8 cellular contexts compared by ENCODE assay signal in genomic region chr3:48222616-48223513, GRCh38. TPM values are rescaled to one million over a fixed set of nuclear protein-coding genes. Genes with fewer than 3 reads are reported as not detected.
DNase-seq lines count a peak whose midpoint lies in the region; ATAC-seq, FAIRE-seq and TF ChIP-seq lines count a peak whose summit lies in the region.

CAMP (plus strand) TSS chr3:48223495; CDS start chr3:48223512, 17 bp downstream.

- TF ChIP-seq EP300 in H1 (IDR thresholded peaks at IDR 0.05; ENCODE audit: borderline replicate concordance in 1 of 2, low read depth in 2 of 2, low read length in 2 of 2), result no peak

- no peaks in the 10 kb centered on the region for H3K79me2 ChIP-seq in H1 (ENCODE audit: control insufficient read depth in 1 of 2, insufficient read depth in 2 of 2, low read length in 2 of 2)

- H3K27me3 ChIP-seq in H1 (replicated peaks in 1 of 4; ENCODE audit: control insufficient read depth in 3 of 4, extremely low read depth in 1 of 4, insufficient read depth in 3 of 4, low read length in 3 of 4), result peaks cover 0 to 2% (median 0%) of the 10 kb centered on the region in 4 experiments; a peak in 1 of 7 replicates

- H3K9ac ChIP-seq in H1 (replicated peaks in 1 of 4; ENCODE audit: extremely low read depth in 1 of 4, low read depth in 3 of 4, low read length in 3 of 4), result no peak within 1 kb of the TSS

- H3K18ac ChIP-seq in H1 (ENCODE audit: extremely low read depth, low read length), result no peak within 1 kb of the TSS

- no peaks in the 10 kb centered on the region for H3K36me3 Mint-ChIP-seq in stimulated activated effector memory CD8-positive, alpha-beta T cell treated with anti-CD3 and anti-CD28 coated beads, Interleukin-12 subunit alpha, Interleukin-12 subunit beta, amount 100 ng/mL, for 72 hours

- H2BK120ac ChIP-seq in H1 (replicated peaks; ENCODE audit: low read depth, low read length), result no peak within 1 kb of the TSS

- no peak for TF ChIP-seq RAD21 in H1 (IDR thresholded peaks at IDR 0.05 in 1 of 2, conservative IDR thresholded peaks at IDR 0.05 in 1 of 2; ENCODE audit: low read depth in 2 of 2, low read length in 2 of 2)

- no peak within 1 kb of the TSS for H2AFZ ChIP-seq in H1 (ENCODE audit: low read length)

- DNase-seq in GM03348 (ENCODE audit: low spot score), result peak; percentile 38
- DNase-seq in NCI-H226, result peak; percentile 88
- DNase-seq in H1 (ENCODE audit: low read depth in 1 of 2, low spot score in 2 of 2), result no peak
- peak; percentile 20 for DNase-seq in occipital lobe (lab: John Stamatoyannopoulos, UW)
- no peak for DNase-seq in stimulated activated effector memory CD8-positive, alpha-beta T cell treated with anti-CD3 and anti-CD28 coated beads, Interleukin-12 subunit alpha, Interleukin-12 subunit beta, amount 100 ng/mL, for 72 hours (ENCODE audit: low spot score in 2 of 2)
- DNase-seq in D341Med (ENCODE audit: low spot score), result no peak

- H4K91ac ChIP-seq in H1 (replicated peaks; ENCODE audit: insufficient read length, low read length), result no peak within 1 kb of the TSS

- H3K4me2 ChIP-seq in H1 (ENCODE audit: insufficient read depth in 1 of 2, low read depth in 2 of 2, low read length in 2 of 2), result no peak within 1 kb of the TSS

- H2BK12ac ChIP-seq in H1 (ENCODE audit: low read depth, low read length), result no peak within 1 kb of the TSS

- no peak within 1 kb of the TSS for H4K5ac ChIP-seq in H1 (ENCODE audit: insufficient read length, low read depth, low read length)

- H3K56ac ChIP-seq in H1 (replicated peaks; ENCODE audit: insufficient read length, low read depth, low read length), result no peak within 1 kb of the TSS

- H4K8ac ChIP-seq in H1 (ENCODE audit: extremely low read depth, insufficient read depth, low read length), result no peak within 1 kb of the TSS; the same call in 1 of the 2 replicates

- no peak within 1 kb of the TSS; the same call in 1 of the 2 replicates for H2BK15ac ChIP-seq in H1 (ENCODE audit: low read length)

- TF ChIP-seq CTCF in H1 (IDR thresholded peaks at IDR 0.05; ENCODE audit: control extremely low read depth in 1 of 3, insufficient read depth in 1 of 3, low read depth in 1 of 3, low read length in 3 of 3), result no peak

- H2AK5ac ChIP-seq in H1 (ENCODE audit: low read depth, low read length), result peak within 1 kb of the TSS; percentile 39; the same call in 1 of the 2 replicates

- no peak within 1 kb of the TSS for H3K23ac ChIP-seq in H1 (ENCODE audit: insufficient read length)

- no peaks in the 10 kb centered on the region for H3K9me3 Mint-ChIP-seq in stimulated activated effector memory CD8-positive, alpha-beta T cell treated with anti-CD3 and anti-CD28 coated beads, Interleukin-12 subunit alpha, Interleukin-12 subunit beta, amount 100 ng/mL, for 72 hours

- no peak within 1 kb of the TSS for H3K27ac Mint-ChIP-seq in stimulated activated effector memory CD8-positive, alpha-beta T cell treated with anti-CD3 and anti-CD28 coated beads, Interleukin-12 subunit alpha, Interleukin-12 subunit beta, amount 100 ng/mL, for 72 hours

- H4K20me1 ChIP-seq in H1 (replicated peaks in 1 of 2; ENCODE audit: control insufficient read depth in 1 of 2, insufficient read depth in 2 of 2, low read length in 2 of 2), result no peaks in the 10 kb centered on the region

- no peak for FAIRE-seq in H1 (lab: Jason Lieb, UNC)

- no peak for TF ChIP-seq POLR2A in H1 (IDR thresholded peaks at IDR 0.05; ENCODE audit: control extremely low read depth in 1 of 2, low read depth in 2 of 2, low read length in 2 of 2)

- CTCF ChIA-PET in H1 (lab: Charles Lee; ENCODE audit: partially characterized antibody), result interaction anchor here (1.5 kb wide), 1 partner anchor 13 kb away, joined by 5 read pairs; no protein-coding TSS in a partner anchor

- H3K4me3 Mint-ChIP-seq in stimulated activated effector memory CD8-positive, alpha-beta T cell treated with anti-CD3 and anti-CD28 coated beads, Interleukin-12 subunit alpha, Interleukin-12 subunit beta, amount 100 ng/mL, for 72 hours, result no peak within 1 kb of the TSS

- H3K4me1 ChIP-seq in H1 (replicated peaks in 1 of 4; ENCODE audit: control insufficient read depth in 3 of 4, insufficient read depth in 4 of 4, low read length in 3 of 4), result no peaks in the 10 kb centered on the region

- H3K36me3 ChIP-seq in H1 (ENCODE audit: control insufficient read depth in 2 of 4, insufficient read depth in 4 of 4, low read length in 3 of 4), result no peaks in the 10 kb centered on the region

- 92% methylated on average over 11 of the region's 11 CpGs; no CpG with 5 or more reads in 1 of the 2 experiments for WGBS in H1 (ENCODE audit: extremely low coverage in 1 of 2, insufficient coverage in 1 of 2, insufficient read length in 1 of 2, insufficient replicate concordance in 2 of 2, low coverage in 1 of 2, low lambda C conversion rate in 2 of 2, missing lambda C conversion rate in 1 of 2), 2 experiments

- H3K4me1 Mint-ChIP-seq in stimulated activated effector memory CD8-positive, alpha-beta T cell treated with anti-CD3 and anti-CD28 coated beads, Interleukin-12 subunit alpha, Interleukin-12 subunit beta, amount 100 ng/mL, for 72 hours, result peaks cover 7% of the 10 kb centered on the region

- POLR2A ChIA-PET in H1 (lab: Charles Lee; ENCODE audit: partially characterized antibody), result interaction anchor here (4.2 kb wide), 1 partner anchor 18 kb away, joined by 37 read pairs; the partner anchor contains the start of gene ZNF589

- H2BK5ac ChIP-seq in H1 (ENCODE audit: low read depth, low read length), result no peak within 1 kb of the TSS; the same call in 1 of the 2 replicates

- H3K4ac ChIP-seq in H1 (replicated peaks; ENCODE audit: insufficient read length, low read depth, low read length), result no peak within 1 kb of the TSS

- no peak within 1 kb of the TSS for H3K14ac ChIP-seq in H1 (ENCODE audit: insufficient read length)

- no peaks in the 10 kb centered on the region for H3K79me1 ChIP-seq in H1 (ENCODE audit: low read depth, low read length)

- no peaks in the 10 kb centered on the region for H3K9me3 ChIP-seq in H1 (ENCODE audit: insufficient read depth in 2 of 2, low read depth in 1 of 2, low read length in 1 of 2)

- H3K23me2 ChIP-seq in H1 (ENCODE audit: low read depth, low read length), result no peaks in the 10 kb centered on the region

- no peak within 1 kb of the TSS for H3K4me3 ChIP-seq in H1 (ENCODE audit: extremely low read depth in 1 of 4, insufficient read depth in 2 of 4, low read depth in 3 of 4, low read length in 4 of 4)

- no peak within 1 kb of the TSS for H2BK20ac ChIP-seq in H1 (ENCODE audit: low read length)

- peak; percentile 52 for ATAC-seq in GM21737 (IDR thresholded peaks at IDR 0.05; ENCODE audit: unreplicated experiment)
- no peak for ATAC-seq in stimulated activated effector memory CD8-positive, alpha-beta T cell treated with anti-CD3 and anti-CD28 coated beads, Interleukin-12 subunit alpha, Interleukin-12 subunit beta, amount 100 ng/mL, for 72 hours
- no peak for ATAC-seq in GM18519 (IDR thresholded peaks at IDR 0.05; ENCODE audit: low FRiP score, unreplicated experiment)

- no peak within 1 kb of the TSS for H3K27ac ChIP-seq in H1 (ENCODE audit: low read depth, low read length)

TF ChIP-seq in H1, 55 proteins besides CTCF, POLR2A, EP300 and RAD21:
- TF ChIP-seq MAX (IDR thresholded peaks at IDR 0.05) (no peak), MAFK (IDR thresholded peaks at IDR 0.05; ENCODE audit: low read depth, low read length) (no peak), SRF (IDR thresholded peaks at IDR 0.05; ENCODE audit: low read depth, low read length) (no peak), PHF8 (conservative IDR thresholded peaks at IDR 0.05; ENCODE audit: low read depth, low read length) (no peak), SIX5 (IDR thresholded peaks at IDR 0.05; ENCODE audit: low read depth, low read length) (no peak), BRCA1 (IDR thresholded peaks at IDR 0.05; ENCODE audit: low read depth, low read length) (no peak), POLR2AphosphoS5 (IDR thresholded peaks at IDR 0.05; ENCODE audit: low read depth, low read length) (no peak), HDAC6 (IDR thresholded peaks at IDR 0.05; ENCODE audit: low read depth, low read length) (no peak), TCF12 (IDR thresholded peaks at IDR 0.05; ENCODE audit: low read depth, low read length) (no peak), ATF2 (IDR thresholded peaks at IDR 0.05; ENCODE audit: low read length) (no peak), EGR1 (IDR thresholded peaks at IDR 0.05; ENCODE audit: borderline replicate concordance, low read depth, low read length) (no peak), KDM4A (IDR thresholded peaks at IDR 0.05; ENCODE audit: low read depth, low read length, severe bottlenecking) (no peak), POU5F1 (IDR thresholded peaks at IDR 0.05; ENCODE audit: low read depth, low read length) (no peak), TAF1 (IDR thresholded peaks at IDR 0.05; ENCODE audit: low read depth, low read length) (no peak)

RNA-seq across cellular contexts. Expression of gene CAMP, which starts in this region (rescaled TPM):
- total RNA-seq in H1 (2021; fragmentation: NEBNext Ultra II Directional; extraction: Animal tissue kit (Norgen Biotek cat#: 25700)), result not detected in 2 replicates
- polyA plus RNA-seq in H1 (2011; rRNA removed), result not detected in 2 replicates
- not detected for polyA plus RNA-seq in H1 (2011; cell fraction: cytosol; rRNA removed)
- not detected for polyA plus RNA-seq in H1 (2011; cell fraction: nucleus; rRNA removed)
- polyA plus RNA-seq in H1 (2012, experiment 1 of 2), result not detected in 4 replicates
- polyA plus RNA-seq in H1 (2012, experiment 2 of 2), result not detected
- polyA plus RNA-seq in H1 (2013, experiment 1 of 2), result not detected
- polyA plus RNA-seq in H1 (2013, experiment 2 of 2), result not detected
- not detected in 2 replicates for polyA minus RNA-seq in H1 (2011; rRNA and poly(A)+ RNA removed)
- not detected for polyA minus RNA-seq in H1 (2011; cell fraction: cytosol; rRNA and poly(A)+ RNA removed)
- not detected for polyA minus RNA-seq in H1 (2011; cell fraction: nucleus; rRNA and poly(A)+ RNA removed)
- total RNA-seq in occipital lobe, result not detected

Comparison
In these comparisons a context has a peak if more than half of its experiments do, and no peak if none do; other contexts are left out.
1. Peak in DNase-seq in occipital lobe; RNA of the gene not detected or under 1 TPM.
2. DNase-seq: peak in GM03348 (single experiment) and NCI-H226 (single experiment); none in H1 (0 of 2), stimulated activated effector memory CD8-positive, alpha-beta T cell treated with anti-CD3 and anti-CD28 coated beads, Interleukin-12 subunit alpha, Interleukin-12 subunit beta, amount 100 ng/mL, for 72 hours (0 of 2) and D341Med (single experiment).